10 cellular contexts compared by ENCODE assay signal in genomic region chrX:130097507-130098201, GRCh38. TPM values are rescaled to one million over a fixed set of nuclear protein-coding genes. Genes with fewer than 3 reads are reported as not detected.
DNase-seq lines count a peak whose midpoint lies in the region; ATAC-seq lines count a peak whose summit lies in the region.
"Had no signal": no experiment of that assay in that cellular context is flagged by ENCODE, and none has a peak within 500 bp of the region (broad histone marks: within the 10 kb centered on the region; RNA-seq: fewer than 3 reads in every experiment).

No MANE protein-coding gene starts in this region.

- no peak overlapping the region for H2BK120ac ChIP-seq in mesendoderm (ENCODE audit: low read depth, low read length)

- peak in 4 of 5 donors; percentile 21 to 52 (median 43) for DNase-seq in CD8-positive, alpha-beta memory T cell
- DNase-seq in NCI-H2196 treated with DMSO at 0.1 percent for 48 hours (lab: John Stamatoyannopoulos, UW; ENCODE audit: unreplicated experiment) (peak; percentile 7), mesendoderm (peak; percentile 41), COR-L47 (lab: John Stamatoyannopoulos, UW) (no peak)
- DNase-seq in activated naive CD8-positive, alpha-beta T cell treated with anti-CD3 and anti-CD28 coated beads, Interleukin-2, amount 10 ng/mL, durations not matched to agents 7 days and 5 days, result no peak
- DNase-seq: T-helper 9 cell had no signal

- H3K27ac ChIP-seq in CD8-positive, alpha-beta memory T cell (ENCODE audit: low read depth, low read length), result peak overlapping the region; percentile 9
- no peak overlapping the region for H3K27ac ChIP-seq in mesendoderm (ENCODE audit: low read depth, low read length)

- no peak overlapping the region for H3K4me3 ChIP-seq in CD8-positive, alpha-beta memory T cell (ENCODE audit: low read length)
- H3K4me3 ChIP-seq in mesendoderm (ENCODE audit: low read length), result no peak overlapping the region

- no peak overlapping the region for H4K5ac ChIP-seq in mesendoderm (ENCODE audit: low read length)

- no peaks in the 10 kb centered on the region for H3K27me3 ChIP-seq in CD8-positive, alpha-beta memory T cell (ENCODE audit: insufficient read depth, low read length, poor library complexity, severe bottlenecking)
- no peaks in the 10 kb centered on the region for H3K27me3 ChIP-seq in mesendoderm (ENCODE audit: insufficient read depth, low read length, poor library complexity)

- no peak overlapping the region for H3K4ac ChIP-seq in mesendoderm (ENCODE audit: low read depth, low read length)

- peaks cover 0 to 5% (median 4%) of the 10 kb centered on the region in 3 donors for H3K36me3 Mint-ChIP-seq in CD8-positive, alpha-beta memory T cell
- peaks cover 8% of the 10 kb centered on the region for H3K36me3 Mint-ChIP-seq in activated naive CD8-positive, alpha-beta T cell treated with anti-CD3 and anti-CD28 coated beads, Interleukin-2, amount 10 ng/mL, durations not matched to agents 7 days and 5 days
- H3K36me3 Mint-ChIP-seq: IgD-negative memory B cell had no signal

- H3K4me3 Mint-ChIP-seq in CD8-positive, alpha-beta memory T cell, result peak overlapping the region in 6 of 7 donors; percentile 41 to 71 (median 64)
- no peak overlapping the region for H3K4me3 Mint-ChIP-seq in activated naive CD8-positive, alpha-beta T cell treated with anti-CD3 and anti-CD28 coated beads, Interleukin-2, amount 10 ng/mL, durations not matched to agents 7 days and 5 days

- no peaks in the 10 kb centered on the region for H3K9me3 ChIP-seq in CD8-positive, alpha-beta memory T cell (ENCODE audit: low read length)

- no peak overlapping the region for H2AK5ac ChIP-seq in mesendoderm (ENCODE audit: low read length)

- no peak overlapping the region for H3K9ac ChIP-seq in mesendoderm (ENCODE audit: low read length)

- H3K27ac Mint-ChIP-seq in CD8-positive, alpha-beta memory T cell, result peak overlapping the region; percentile 84 to 98 (median 92)
- H3K27ac Mint-ChIP-seq in activated naive CD8-positive, alpha-beta T cell treated with anti-CD3 and anti-CD28 coated beads, Interleukin-2, amount 10 ng/mL, durations not matched to agents 7 days and 5 days, result no peak overlapping the region

- H3K4me1 ChIP-seq in CD8-positive, alpha-beta memory T cell (ENCODE audit: insufficient read depth, low read length), result peaks cover 65% of the 10 kb centered on the region
- H3K4me1 ChIP-seq in mesendoderm (ENCODE audit: control insufficient read depth, low read depth, low read length), result no peaks in the 10 kb centered on the region

- POLR2A ChIA-PET in CD8-positive, alpha-beta memory T cell (lab: Charles Lee), result interaction anchor here (1.1 kb wide), 2 partner anchors 9 to 11 kb away, joined by 3 to 4 read pairs; no protein-coding TSS in a partner anchor
- POLR2A ChIA-PET in activated naive CD8-positive, alpha-beta T cell treated with anti-CD3 and anti-CD28 coated beads, Interleukin-2, amount 10 ng/mL, durations not matched to agents 7 days and 5 days (lab: Charles Lee), result interaction anchor here (0.5 to 1.4 kb wide), 2 partner anchors 11 to 60 kb away, joined by 3 to 4 read pairs; no protein-coding TSS in a partner anchor

- peaks cover 0 to 2% of the 10 kb centered on the region in 2 donors for H3K27me3 Mint-ChIP-seq in CD8-positive, alpha-beta memory T cell
- no peaks in the 10 kb centered on the region for H3K27me3 Mint-ChIP-seq in activated naive CD8-positive, alpha-beta T cell treated with anti-CD3 and anti-CD28 coated beads, Interleukin-2, amount 10 ng/mL, durations not matched to agents 7 days and 5 days
- H3K27me3 Mint-ChIP-seq: IgD-negative memory B cell had no signal

- no peak overlapping the region for H2BK15ac ChIP-seq in mesendoderm (replicated peaks; ENCODE audit: low read depth)

- no peak overlapping the region for H3K18ac ChIP-seq in mesendoderm (ENCODE audit: low read length)

- no peaks in the 10 kb centered on the region for H3K79me1 ChIP-seq in mesendoderm (ENCODE audit: low read length)

- H2BK5ac ChIP-seq in mesendoderm (ENCODE audit: low read length), result no peak overlapping the region

- CTCF ChIA-PET in CD8-positive, alpha-beta memory T cell (lab: Charles Lee), result interaction anchor here (1.1 to 2.8 kb wide), 5 partner anchors 12 to 23 kb away, joined by 3 to 12 read pairs (median 4); no protein-coding TSS in a partner anchor

- H3K4me1 Mint-ChIP-seq in CD8-positive, alpha-beta memory T cell, result peaks cover 59 to 80% (median 70%) of the 10 kb centered on the region in 3 donors
- peaks cover 35% of the 10 kb centered on the region for H3K4me1 Mint-ChIP-seq in activated naive CD8-positive, alpha-beta T cell treated with anti-CD3 and anti-CD28 coated beads, Interleukin-2, amount 10 ng/mL, durations not matched to agents 7 days and 5 days

- no peak overlapping the region for H3K4me2 ChIP-seq in mesendoderm (ENCODE audit: low read length)

- H3K9me3 Mint-ChIP-seq in CD8-positive, alpha-beta memory T cell, result no peaks in the 10 kb centered on the region
- H3K9me3 Mint-ChIP-seq in activated naive CD8-positive, alpha-beta T cell treated with anti-CD3 and anti-CD28 coated beads, Interleukin-2, amount 10 ng/mL, durations not matched to agents 7 days and 5 days, result no peaks in the 10 kb centered on the region
- H3K9me3 Mint-ChIP-seq: IgD-negative memory B cell had no signal

- H3K79me2 ChIP-seq in mesendoderm (ENCODE audit: control insufficient read depth, insufficient read depth, low read length), result no peaks in the 10 kb centered on the region

- peak; percentile 45 for ATAC-seq in activated naive CD8-positive, alpha-beta T cell treated with anti-CD3 and anti-CD28 coated beads, Interleukin-2, amount 10 ng/mL, durations not matched to agents 7 days and 5 days (ENCODE audit: low read depth)
- no peak for ATAC-seq in GM18867 (IDR thresholded peaks at IDR 0.05; ENCODE audit: unreplicated experiment)
- no peak for ATAC-seq in GM19395 (IDR thresholded peaks at IDR 0.05; ENCODE audit: unreplicated experiment)
- ATAC-seq in GM18498 (IDR thresholded peaks at IDR 0.05; ENCODE audit: unreplicated experiment), result no peak

- no peaks in the 10 kb centered on the region for H3K36me3 ChIP-seq in CD8-positive, alpha-beta memory T cell (ENCODE audit: insufficient read depth, low read length)
- H3K36me3 ChIP-seq in mesendoderm (ENCODE audit: control insufficient read depth, insufficient read depth, low read length), result no peaks in the 10 kb centered on the region

- no CpG with 5 or more reads among the region's 14 CpGs for WGBS in mesendoderm (ENCODE audit: extremely low coverage, insufficient coverage, low lambda C conversion rate)

- H3K56ac ChIP-seq in mesendoderm (ENCODE audit: low read length), result peak overlapping the region; percentile 34

- no peak overlapping the region for H3K23ac ChIP-seq in mesendoderm (ENCODE audit: low read length)

- no peak overlapping the region for H4K8ac ChIP-seq in mesendoderm (ENCODE audit: low read depth, low read length)

RNA-seq across cellular contexts. Expression of gene ELF4, which starts 12.6 kb away (rescaled TPM):
- 10 to 100 TPM; 23.8 to 24.7 TPM for total RNA-seq in CD8-positive, alpha-beta memory T cell
- 19.5 TPM for polyA plus RNA-seq in CD8-positive, alpha-beta memory T cell
- total RNA-seq in activated naive CD8-positive, alpha-beta T cell treated with anti-CD3 and anti-CD28 coated beads, Interleukin-2, amount 10 ng/mL, durations not matched to agents 7 days and 5 days, result 10 to 100 TPM; 38.4 to 41.0 TPM
- 1.9 TPM for polyA plus RNA-seq in mesendoderm (2013, experiment 1 of 2)
- polyA plus RNA-seq in mesendoderm (2013, experiment 2 of 2), result 1.8 TPM

Comparison
In these comparisons a context has a peak if more than half of its experiments do, and no peak if none do; other contexts are left out.
1. DNase-seq: peak in CD8-positive, alpha-beta memory T cell (4 of 5), NCI-H2196 treated with DMSO at 0.1 percent for 48 hours (single experiment) and mesendoderm (single experiment); none in activated naive CD8-positive, alpha-beta T cell treated with anti-CD3 and anti-CD28 coated beads, Interleukin-2, amount 10 ng/mL, durations not matched to agents 7 days and 5 days (single experiment) and COR-L47 (single experiment).